13 cellular contexts compared by ENCODE assay signal in genomic region chr1:207054476-207054875, GRCh38. TPM values are rescaled to one million over a fixed set of nuclear protein-coding genes. Genes with fewer than 3 reads are reported as not detected.
DNase-seq lines count a peak whose midpoint lies in the region; ATAC-seq and TF ChIP-seq lines count a peak whose summit lies in the region.
"Had no signal": no experiment of that assay in that cellular context is flagged by ENCODE, and none has a peak within 500 bp of the region (broad histone marks: within the 10 kb centered on the region; RNA-seq: fewer than 3 reads in every experiment).

No MANE protein-coding gene starts in this region.

- no peak overlapping the region for H3K27ac ChIP-seq in CD4-positive, alpha-beta memory T cell (ENCODE audit: low read depth, low read length)
- H3K27ac ChIP-seq in cingulate gyrus (ENCODE audit: low read depth, low read length) (peak overlapping the region; percentile 54), neutrophil (peak overlapping the region; percentile 92)

- H3K4me3 ChIP-seq in CD4-positive, alpha-beta memory T cell (ENCODE audit: low read length in 2 of 2): no peak overlapping the region
- H3K4me3 ChIP-seq in neutrophil (ENCODE audit: low read depth in 1 of 2, low read length in 1 of 2): peak overlapping the region; percentile 72 to 82

- peak overlapping the region in 6 of 7 donors; percentile 22 to 84 (median 68) for H3K27ac Mint-ChIP-seq in CD4-positive, alpha-beta memory T cell

- peak overlapping the region in 6 of 8 donors; percentile 13 to 100 (median 82) for H3K4me3 Mint-ChIP-seq in CD4-positive, alpha-beta memory T cell

- no peak for ATAC-seq in HG03520 (IDR thresholded peaks at IDR 0.05; ENCODE audit: unreplicated experiment)
- no peak for ATAC-seq in HG03159 (IDR thresholded peaks at IDR 0.05; ENCODE audit: unreplicated experiment)
- ATAC-seq: gastroesophageal sphincter had no signal

- in situ Hi-C loops in KBM-7 (cut with MboI; ENCODE audit: low pct_unique_long_range_greater_than_20kb, low sequenced_read_pairs): no loop called here

- no peak for TF ChIP-seq CTCF in neutrophil (IDR thresholded peaks at IDR 0.05)

- intact Hi-C loops in CD4-positive, alpha-beta memory T cell (cut with micrococcal nuclease): no loop called here

- H3K9me3 Mint-ChIP-seq in CD4-positive, alpha-beta memory T cell: peaks cover 0 to 3% (median 0%) of the 10 kb centered on the region in 8 donors

- H3K4me1 Mint-ChIP-seq in CD4-positive, alpha-beta memory T cell: peaks cover 19 to 48% (median 33%) of the 10 kb centered on the region in 4 donors

- CTCF ChIA-PET in CD4-positive, alpha-beta memory T cell (lab: Charles Lee; ENCODE audit: partially characterized antibody): interaction anchor here (0.9 to 1.4 kb wide), 2 partner anchors 20 to 22 kb away, joined by 3 to 4 read pairs; no protein-coding TSS in a partner anchor

- H3K9me3 ChIP-seq in CD4-positive, alpha-beta memory T cell (ENCODE audit: control insufficient read depth in 1 of 2, low read length in 2 of 2): no peaks in the 10 kb centered on the region
- H3K9me3 ChIP-seq in neutrophil: no peaks in the 10 kb centered on the region
- H3K9me3 ChIP-seq: gastroesophageal sphincter had no signal

- no peak for DNase-seq in CD4-positive, alpha-beta memory T cell
- peak; percentile 71 for DNase-seq in NOMO-1 treated with DMSO at 0.1 percent for 48 hours (lab: John Stamatoyannopoulos, UW; ENCODE audit: unreplicated experiment)
- no peak for DNase-seq in KBM-7
- DNase-seq in COLO668 (lab: John Stamatoyannopoulos, UW; ENCODE audit: unreplicated experiment): no peak
- DNase-seq: NCI-H69 had no signal

- no peaks in the 10 kb centered on the region for H3K27me3 ChIP-seq in CD4-positive, alpha-beta memory T cell (ENCODE audit: insufficient read depth, low read length)
- H3K27me3 ChIP-seq in neutrophil: no peaks in the 10 kb centered on the region
- H3K27me3 ChIP-seq: gastroesophageal sphincter had no signal

- POLR2A ChIA-PET in CD4-positive, alpha-beta memory T cell (lab: Charles Lee; ENCODE audit: partially characterized antibody): no interaction called here

- H3K4me1 ChIP-seq in CD4-positive, alpha-beta memory T cell (ENCODE audit: insufficient read depth, low read length): peaks cover 24% of the 10 kb centered on the region
- H3K4me1 ChIP-seq in neutrophil (ENCODE audit: control insufficient read depth in 1 of 2, insufficient read depth in 1 of 2, low read depth in 1 of 2, low read length in 1 of 2): peaks cover 85 to 93% of the 10 kb centered on the region in 2 experiments

- H3K27me3 Mint-ChIP-seq in CD4-positive, alpha-beta memory T cell: peaks cover 0 to 2% of the 10 kb centered on the region in 2 donors

- no peaks in the 10 kb centered on the region for H3K36me3 ChIP-seq in CD4-positive, alpha-beta memory T cell (ENCODE audit: insufficient read depth, low read length)
- peaks cover under 1% of the 10 kb centered on the region for H3K36me3 ChIP-seq in neutrophil

- peaks cover 0 to 15% of the 10 kb centered on the region in 2 donors for H3K36me3 Mint-ChIP-seq in CD4-positive, alpha-beta memory T cell

RNA-seq across cellular contexts. Expression of gene PFKFB2, which starts 1.4 kb away (rescaled TPM):
- total RNA-seq in CD4-positive, alpha-beta memory T cell: 1 to 10 TPM; 1.4 to 1.9 TPM
- under 1 TPM; 0.40 to 0.77 TPM for polyA plus RNA-seq in CD4-positive, alpha-beta memory T cell

RNA-seq across cellular contexts. Expression of gene YOD1, which starts 3.5 kb away (rescaled TPM):
- total RNA-seq in CD4-positive, alpha-beta memory T cell: 10 to 100 TPM in 1 of 2 experiments, 1 to 10 TPM in 1; 9.7 to 10.0 TPM
- under 1 TPM; 0.47 to 0.48 TPM for polyA plus RNA-seq in CD4-positive, alpha-beta memory T cell

RNA-seq across cellular contexts. Expression of gene C1orf116, which starts 21.9 kb away (rescaled TPM):
- total RNA-seq in CD4-positive, alpha-beta memory T cell: under 1 TPM in 1 of 2 experiments, not detected in 1; 0.14 TPM
- polyA plus RNA-seq in CD4-positive, alpha-beta memory T cell: not detected
- total RNA-seq: T-helper 2 cell treated with Interferon-gamma antibody and Interleukin-4, amounts not matched to agents 100 ng/mL and 5 ng/mL, for 36 hours had no signal

RNA-seq across cellular contexts. Expression of gene C4BPB, which starts 34.2 kb away (rescaled TPM):
- under 1 TPM in 1 of 2 experiments, not detected in 1; 0.35 TPM for total RNA-seq in CD4-positive, alpha-beta memory T cell
- under 1 TPM in 1 of 2 donors, not detected in 1; 0.90 TPM for polyA plus RNA-seq in CD4-positive, alpha-beta memory T cell
- total RNA-seq: cerebellum had no signal

RNA-seq across cellular contexts. Expression of gene C4BPA, which starts 49.6 kb away (rescaled TPM):
- total RNA-seq in CD4-positive, alpha-beta memory T cell: not detected
- not detected for polyA plus RNA-seq in CD4-positive, alpha-beta memory T cell
- total RNA-seq: cerebellum; subcutaneous adipose tissue; T-helper 2 cell treated with Interferon-gamma antibody and Interleukin-4, amounts not matched to agents 100 ng/mL and 5 ng/mL, for 36 hours had no signal

Comparison
In these comparisons a context has a peak if more than half of its experiments do, and no peak if none do; other contexts are left out.
1. H3K4me3 ChIP-seq: peak in neutrophil (2 of 2); none in CD4-positive, alpha-beta memory T cell (0 of 2).